Comparison of ENCODE assay signal across 23 cellular contexts in the genomic region with DNA sequence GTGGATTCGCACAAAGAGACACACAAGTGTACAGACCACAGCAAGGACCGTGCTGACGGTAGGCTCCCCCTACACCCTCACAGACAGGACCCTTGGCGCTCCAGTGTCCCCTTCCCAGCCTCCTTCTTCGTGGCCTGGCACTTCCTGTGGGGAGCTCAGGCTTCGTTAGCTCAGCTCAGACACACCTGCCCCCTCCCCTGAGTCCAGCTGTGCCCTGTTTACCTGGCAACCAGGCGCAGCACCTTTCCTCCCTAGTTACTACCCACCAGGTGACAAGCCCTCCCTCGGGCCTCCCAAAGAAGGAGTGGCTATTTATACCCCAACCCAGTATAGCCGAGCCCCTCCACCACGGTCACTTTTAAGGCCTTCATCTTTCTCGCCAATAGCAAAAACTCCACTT. TPM values are rescaled to one million over a fixed set of nuclear protein-coding genes. Genes with fewer than 3 reads are reported as not detected.
DNase-seq lines count a peak whose midpoint lies in the region; ATAC-seq lines count a peak whose summit lies in the region.
"Had no signal": no experiment of that assay in that cellular context is flagged by ENCODE, and none has a peak within 500 bp of the region (broad histone marks: within the 10 kb centered on the region; RNA-seq: fewer than 3 reads in every experiment).

No MANE protein-coding gene starts in this region.

- ATAC-seq in naive thymus-derived CD4-positive, alpha-beta T cell: no peak
- no peak for ATAC-seq in GM21423 (IDR thresholded peaks at IDR 0.05; ENCODE audit: unreplicated experiment)
- ATAC-seq: left cardiac atrium; naive thymus-derived CD8-positive, alpha-beta T cell; right lobe of liver; SK-N-SH treated with all-trans-retinoic acid at 6 μM for 48 hours; WTC11 had no signal

- H3K27ac ChIP-seq in mesendoderm (ENCODE audit: low read depth, low read length): no peak overlapping the region
- no peak overlapping the region for H3K27ac ChIP-seq in SJCRH30
- no peak overlapping the region for H3K27ac ChIP-seq in naive thymus-derived CD4-positive, alpha-beta T cell (ENCODE audit: low read depth, low read length)
- H3K27ac ChIP-seq: coronary artery, right lobe of liver, RWPE1 had no signal

- H3K79me1 ChIP-seq in mesendoderm (ENCODE audit: low read length): no peaks in the 10 kb centered on the region

- H3K9me3 ChIP-seq in SJCRH30 (replicated peaks): no peaks in the 10 kb centered on the region
- no peaks in the 10 kb centered on the region for H3K9me3 ChIP-seq in naive thymus-derived CD4-positive, alpha-beta T cell (ENCODE audit: control insufficient read depth in 2 of 3, low read length in 3 of 3)
- H3K9me3 ChIP-seq: right lobe of liver had no signal

- H2BK5ac ChIP-seq in mesendoderm (ENCODE audit: low read length): no peak overlapping the region

- H3K27me3 ChIP-seq in mesendoderm (ENCODE audit: insufficient read depth, low read length, poor library complexity) (no peaks in the 10 kb centered on the region), SJCRH30 (no peaks in the 10 kb centered on the region; the same call in none of the 2 replicates)
- H3K27me3 ChIP-seq in naive thymus-derived CD4-positive, alpha-beta T cell (ENCODE audit: control insufficient read depth in 2 of 2, insufficient read depth in 2 of 2, low read length in 2 of 2): peaks cover 0 to 6% of the 10 kb centered on the region in 2 donors
- H3K27me3 ChIP-seq: right lobe of liver had no signal

- no peak overlapping the region for H3K4me3 ChIP-seq in mesendoderm (ENCODE audit: low read length)
- H3K4me3 ChIP-seq in SJCRH30: no peak overlapping the region
- no peak overlapping the region for H3K4me3 ChIP-seq in naive thymus-derived CD4-positive, alpha-beta T cell (ENCODE audit: low read length)
- H3K4me3 ChIP-seq: coronary artery, right lobe of liver had no signal

- H3K36me3 Mint-ChIP-seq in naive thymus-derived CD4-positive, alpha-beta T cell: peaks cover 0 to 2% (median 0%) of the 10 kb centered on the region in 5 donors
- H3K36me3 Mint-ChIP-seq: WTC11 had no signal

- no peak overlapping the region for H4K8ac ChIP-seq in mesendoderm (ENCODE audit: low read depth, low read length)

- no peak overlapping the region for H2BK120ac ChIP-seq in mesendoderm (ENCODE audit: low read depth, low read length)

- no CpG with 5 or more reads among the region's 11 CpGs for WGBS in mesendoderm (ENCODE audit: extremely low coverage, insufficient coverage, low lambda C conversion rate)

- no peak overlapping the region for H3K56ac ChIP-seq in mesendoderm (ENCODE audit: low read length)

- no peak overlapping the region for H3K27ac Mint-ChIP-seq in naive thymus-derived CD4-positive, alpha-beta T cell
- H3K27ac Mint-ChIP-seq: naive thymus-derived CD8-positive, alpha-beta T cell; WTC11 had no signal

- no peak overlapping the region for H2BK15ac ChIP-seq in mesendoderm (replicated peaks; ENCODE audit: low read depth)

- H3K4me1 ChIP-seq in mesendoderm (ENCODE audit: control insufficient read depth, low read depth, low read length) (no peaks in the 10 kb centered on the region), SJCRH30 (no peaks in the 10 kb centered on the region)
- H3K4me1 ChIP-seq in naive thymus-derived CD4-positive, alpha-beta T cell (ENCODE audit: control insufficient read depth in 2 of 2, insufficient read depth in 2 of 2, low read length in 2 of 2): no peaks in the 10 kb centered on the region
- H3K4me1 ChIP-seq: right lobe of liver had no signal

- peaks cover 2 to 6% (median 3%) of the 10 kb centered on the region in 7 donors for H3K4me1 Mint-ChIP-seq in naive thymus-derived CD4-positive, alpha-beta T cell

- no peak overlapping the region for H3K4me3 Mint-ChIP-seq in naive thymus-derived CD4-positive, alpha-beta T cell
- H3K4me3 Mint-ChIP-seq: naive thymus-derived CD8-positive, alpha-beta T cell; WTC11 had no signal

- CTCF ChIA-PET in naive thymus-derived CD4-positive, alpha-beta T cell (lab: Charles Lee): no interaction called here

- no peak overlapping the region for H3K18ac ChIP-seq in mesendoderm (ENCODE audit: low read length)

- H3K9me3 Mint-ChIP-seq in naive thymus-derived CD4-positive, alpha-beta T cell: no peaks in the 10 kb centered on the region
- H3K9me3 Mint-ChIP-seq: naive thymus-derived CD8-positive, alpha-beta T cell; WTC11 had no signal

- H3K79me2 ChIP-seq in mesendoderm (ENCODE audit: control insufficient read depth, insufficient read depth, low read length): no peaks in the 10 kb centered on the region

- H3K9ac ChIP-seq in mesendoderm (ENCODE audit: low read length): no peak overlapping the region

- no peak overlapping the region for H3K23ac ChIP-seq in mesendoderm (ENCODE audit: low read length)

- H3K4me2 ChIP-seq in mesendoderm (ENCODE audit: low read length): no peak overlapping the region

- H2AK5ac ChIP-seq in mesendoderm (ENCODE audit: low read length): no peak overlapping the region

- intact Hi-C loops in naive thymus-derived CD4-positive, alpha-beta T cell (cut with micrococcal nuclease): no loop called here

- H3K36me3 ChIP-seq in mesendoderm (ENCODE audit: control insufficient read depth, insufficient read depth, low read length) (no peaks in the 10 kb centered on the region), SJCRH30 (no peaks in the 10 kb centered on the region)
- no peaks in the 10 kb centered on the region for H3K36me3 ChIP-seq in naive thymus-derived CD4-positive, alpha-beta T cell (ENCODE audit: control insufficient read depth in 2 of 3, insufficient read depth in 3 of 3, low read length in 3 of 3)
- H3K36me3 ChIP-seq: right lobe of liver had no signal

- no peak overlapping the region for H4K5ac ChIP-seq in mesendoderm (ENCODE audit: low read length)

- POLR2A ChIA-PET in naive thymus-derived CD4-positive, alpha-beta T cell (lab: Charles Lee): no interaction called here

- peaks cover 22 to 43% (median 33%) of the 10 kb centered on the region in 5 donors for H3K27me3 Mint-ChIP-seq in naive thymus-derived CD4-positive, alpha-beta T cell

- peak; percentile 91 for DNase-seq in COLO668 (lab: John Stamatoyannopoulos, UW; ENCODE audit: unreplicated experiment)
- peak; percentile 81 for DNase-seq in NCI-H146 (lab: John Stamatoyannopoulos, UW)
- peak; percentile 32 for DNase-seq in RPMI8226
- DNase-seq in mesendoderm: peak; percentile 35
- DNase-seq in islet precursor cell: no peak
- DNase-seq in SJCRH30: no peak
- DNase-seq in naive thymus-derived CD4-positive, alpha-beta T cell: no peak
- DNase-seq: activated CD4-positive, alpha-beta T cell treated with anti-CD3 and anti-CD28 coated beads, Interleukin-2, amount 50 U/mL, for 48 hours; activated effector memory CD4-positive, alpha-beta T cell treated with Interleukin-2 at 50 U/mL for 16 hours; left cardiac atrium; mesenchymal stem cell; naive thymus-derived CD8-positive, alpha-beta T cell; right lobe of liver; stimulated activated CD8-positive, alpha-beta memory T cell treated with anti-CD3 and anti-CD28 coated beads, Interleukin-4, amount 100 ng/mL, for 48 hours had no signal

- H3K4ac ChIP-seq in mesendoderm (ENCODE audit: low read depth, low read length): no peak overlapping the region

RNA-seq across cellular contexts. Expression of gene CELF3, which starts 4.7 kb away (rescaled TPM):
- 0.24 TPM for polyA plus RNA-seq in mesendoderm (2013, experiment 1 of 2)
- polyA plus RNA-seq in mesendoderm (2013, experiment 2 of 2): 0.17 TPM
- total RNA-seq in SJCRH30 (2014; rRNA removed; shearing (Covaris generic)): not detected in 2 replicates
- total RNA-seq in naive thymus-derived CD4-positive, alpha-beta T cell: not detected
- not detected for polyA plus RNA-seq in naive thymus-derived CD4-positive, alpha-beta T cell
- total RNA-seq: left cardiac atrium; M059J; naive thymus-derived CD8-positive, alpha-beta T cell; right lobe of liver; subcutaneous adipose tissue; T-helper 2 cell treated with Interferon-gamma antibody and Interleukin-4, amounts not matched to agents 100 ng/mL and 5 ng/mL, for 36 hours; ureter had no signal
- polyA plus RNA-seq: naive thymus-derived CD8-positive, alpha-beta T cell had no signal

RNA-seq across cellular contexts. Expression of gene RIIAD1, which starts 9.4 kb away (rescaled TPM):
- 0.21 TPM for polyA plus RNA-seq in mesendoderm (2013, experiment 1 of 2)
- not detected for polyA plus RNA-seq in mesendoderm (2013, experiment 2 of 2)
- not detected in 2 replicates for total RNA-seq in SJCRH30 (2014; rRNA removed; shearing (Covaris generic))
- not detected for total RNA-seq in naive thymus-derived CD4-positive, alpha-beta T cell
- not detected for polyA plus RNA-seq in naive thymus-derived CD4-positive, alpha-beta T cell
- total RNA-seq: M059J; naive thymus-derived CD8-positive, alpha-beta T cell; right lobe of liver; subcutaneous adipose tissue; T-helper 2 cell treated with Interferon-gamma antibody and Interleukin-4, amounts not matched to agents 100 ng/mL and 5 ng/mL, for 36 hours; ureter; WTC11 had no signal
- polyA plus RNA-seq: naive thymus-derived CD8-positive, alpha-beta T cell had no signal

RNA-seq across cellular contexts. Expression of gene MRPL9, which starts 51.4 kb away (rescaled TPM):
- polyA plus RNA-seq in mesendoderm (2013, experiment 1 of 2): 115 TPM
- polyA plus RNA-seq in mesendoderm (2013, experiment 2 of 2): 113 TPM
- 77.1 and 80.3 TPM in 2 replicates for total RNA-seq in SJCRH30 (2014; rRNA removed; shearing (Covaris generic))
- total RNA-seq in naive thymus-derived CD4-positive, alpha-beta T cell: 100 to 1,000 TPM in 2 of 5 experiments, 10 to 100 TPM in 3; 77.0 to 133 (median 81.5) TPM
- polyA plus RNA-seq in naive thymus-derived CD4-positive, alpha-beta T cell: 100 to 1,000 TPM; 127 to 168 TPM

Comparison
In these comparisons a context has a peak if more than half of its experiments do, and no peak if none do; other contexts are left out.
1. DNase-seq: peak in COLO668 (single experiment), NCI-H146 (single experiment), RPMI8226 (single experiment) and mesendoderm (single experiment); none in islet precursor cell (single experiment), SJCRH30 (0 of 2) and naive thymus-derived CD4-positive, alpha-beta T cell (0 of 9).